ENCODE assay signal across 8 cellular contexts in the genomic region with DNA sequence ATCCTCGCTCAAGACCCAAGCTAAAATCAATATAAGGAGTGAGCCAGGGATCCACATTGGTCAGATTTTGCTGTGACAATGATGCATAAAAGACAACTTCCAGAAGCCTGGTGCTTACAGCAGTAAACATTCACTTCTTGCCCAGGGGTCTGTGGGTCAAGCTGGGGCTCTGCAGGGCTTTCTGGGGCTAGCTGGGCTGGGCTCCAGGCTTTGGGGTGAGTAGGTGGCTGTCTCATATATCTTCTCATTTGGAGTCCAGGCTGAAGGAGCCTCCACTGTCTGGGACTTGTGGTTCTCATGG. TPM values are rescaled to one million over a fixed set of nuclear protein-coding genes. Genes with fewer than 3 reads are reported as not detected.
DNase-seq lines count a peak whose midpoint lies in the region; ATAC-seq and TF ChIP-seq lines count a peak whose summit lies in the region.

No MANE protein-coding gene starts in this region.

- peaks cover 6% of the 10 kb centered on the region; the same call in 1 of the 2 replicates for H3K9me3 ChIP-seq in HUES48 (ENCODE audit: control insufficient read depth, insufficient read depth, low read length)
- H3K9me3 ChIP-seq in smooth muscle cell (replicated peaks; ENCODE audit: low read depth), result no peaks in the 10 kb centered on the region

- H3K4me3 ChIP-seq in HUES48 (ENCODE audit: low read depth, low read length), result no peak overlapping the region
- peak overlapping the region; percentile 9 to 20 for H3K4me3 ChIP-seq in foreskin fibroblast (ENCODE audit: low read depth in 1 of 2, low read length in 2 of 2)
- no peak overlapping the region for H3K4me3 ChIP-seq in smooth muscle cell

- TF ChIP-seq CTCF in foreskin fibroblast (IDR thresholded peaks at IDR 0.05; ENCODE audit: low read depth, low read length), result no peak
- no peak for TF ChIP-seq CTCF in smooth muscle cell (IDR thresholded peaks at IDR 0.05; ENCODE audit: borderline replicate concordance, insufficient read depth, poor library complexity, severe bottlenecking)

- peaks cover 21% of the 10 kb centered on the region for H3F3A ChIP-seq in smooth muscle cell (ENCODE audit: low read depth)

- ATAC-seq in stimulated activated naive B cell treated with anti-CD40 and anti-IgM and Interleukin-4, amounts not matched to agents 10 μg/mL and 1 μg/mL and 100 μg/mL, for 72 hours (replicated peaks), result no peak
- ATAC-seq in HG02642 (IDR thresholded peaks at IDR 0.05; ENCODE audit: poor library complexity, unreplicated experiment), result no peak

- intact Hi-C loops in head of caudate nucleus (cut with DNase I), result no loop called here

- H3K4me2 ChIP-seq in smooth muscle cell, result peak overlapping the region; percentile 66

- H3K9ac ChIP-seq in HUES48 (ENCODE audit: low read depth, low read length), result no peak overlapping the region
- no peak overlapping the region for H3K9ac ChIP-seq in smooth muscle cell (ENCODE audit: low read depth)

- CTCF ChIA-PET in activated CD4-positive, alpha-beta memory T cell treated with anti-CD3 and anti-CD28 coated beads, Interleukin-2, amount 10 ng/mL, durations not matched to agents 7 days and 5 days (lab: Charles Lee), result interaction anchor here (0.7 to 3.9 kb wide), 2 partner anchors 12 to 92 kb away, joined by 4 to 37 read pairs; no protein-coding TSS in a partner anchor

- H3K4me1 ChIP-seq in HUES48 (ENCODE audit: control insufficient read depth, insufficient read depth, low read length) (peaks cover 11% of the 10 kb centered on the region), smooth muscle cell (ENCODE audit: low read depth) (peaks cover 3% of the 10 kb centered on the region)

- peaks cover 5% of the 10 kb centered on the region for H3K36me3 Mint-ChIP-seq in activated CD4-positive, alpha-beta memory T cell treated with anti-CD3 and anti-CD28 coated beads, Interleukin-2, amount 10 ng/mL, durations not matched to agents 7 days and 5 days (ENCODE audit: low read depth)
- H3K36me3 Mint-ChIP-seq in stimulated activated naive B cell treated with anti-CD40 and anti-IgM and Interleukin-4, amounts not matched to agents 10 μg/mL and 1 μg/mL and 100 μg/mL, for 72 hours, result no peaks in the 10 kb centered on the region

- no peak for DNase-seq in activated CD4-positive, alpha-beta memory T cell treated with anti-CD3 and anti-CD28 coated beads, Interleukin-2, amount 10 ng/mL, durations not matched to agents 7 days and 5 days
- DNase-seq in foreskin fibroblast, result no peak
- DNase-seq in smooth muscle cell (lab: John Stamatoyannopoulos, UW; ENCODE audit: unreplicated experiment), result no peak
- no peak for DNase-seq in head of caudate nucleus
- DNase-seq in NCI-H187 (lab: John Stamatoyannopoulos, UW), result no peak
- DNase-seq in stimulated activated naive B cell treated with anti-CD40 and anti-IgM and Interleukin-4, amounts not matched to agents 10 μg/mL and 1 μg/mL and 100 μg/mL, for 72 hours, result no peak

- H4K20me1 ChIP-seq in smooth muscle cell (ENCODE audit: low read depth), result no peaks in the 10 kb centered on the region

- H3K36me3 ChIP-seq in HUES48 (ENCODE audit: control insufficient read depth, insufficient read depth, low read length) (no peaks in the 10 kb centered on the region), smooth muscle cell (ENCODE audit: low read depth) (no peaks in the 10 kb centered on the region)

- peaks cover 2% of the 10 kb centered on the region for H3K9me3 Mint-ChIP-seq in activated CD4-positive, alpha-beta memory T cell treated with anti-CD3 and anti-CD28 coated beads, Interleukin-2, amount 10 ng/mL, durations not matched to agents 7 days and 5 days
- H3K9me3 Mint-ChIP-seq in stimulated activated naive B cell treated with anti-CD40 and anti-IgM and Interleukin-4, amounts not matched to agents 10 μg/mL and 1 μg/mL and 100 μg/mL, for 72 hours, result peaks cover 0 to 1% of the 10 kb centered on the region in 2 donors

- peak overlapping the region; percentile 99 for H3K27ac Mint-ChIP-seq in activated CD4-positive, alpha-beta memory T cell treated with anti-CD3 and anti-CD28 coated beads, Interleukin-2, amount 10 ng/mL, durations not matched to agents 7 days and 5 days
- no peak overlapping the region for H3K27ac Mint-ChIP-seq in stimulated activated naive B cell treated with anti-CD40 and anti-IgM and Interleukin-4, amounts not matched to agents 10 μg/mL and 1 μg/mL and 100 μg/mL, for 72 hours

- H3K79me2 ChIP-seq in smooth muscle cell (ENCODE audit: low read depth), result no peaks in the 10 kb centered on the region

- H3K27me3 ChIP-seq in HUES48 (ENCODE audit: control insufficient read depth, insufficient read depth, low read length) (no peaks in the 10 kb centered on the region), smooth muscle cell (ENCODE audit: low read depth) (no peaks in the 10 kb centered on the region)

- H3K4me1 Mint-ChIP-seq in activated CD4-positive, alpha-beta memory T cell treated with anti-CD3 and anti-CD28 coated beads, Interleukin-2, amount 10 ng/mL, durations not matched to agents 7 days and 5 days, result peaks cover 46% of the 10 kb centered on the region
- peaks cover 19 to 37% of the 10 kb centered on the region in 2 donors for H3K4me1 Mint-ChIP-seq in stimulated activated naive B cell treated with anti-CD40 and anti-IgM and Interleukin-4, amounts not matched to agents 10 μg/mL and 1 μg/mL and 100 μg/mL, for 72 hours

- POLR2A ChIA-PET in activated CD4-positive, alpha-beta memory T cell treated with anti-CD3 and anti-CD28 coated beads, Interleukin-2, amount 10 ng/mL, durations not matched to agents 7 days and 5 days (lab: Charles Lee), result interaction anchor here (0.9 to 1.8 kb wide), 5 partner anchors 11 to 139 kb away, joined by 3 to 13 read pairs (median 5); a partner anchor contains a TSS

- peak overlapping the region; percentile 91 for H3K27ac ChIP-seq in HUES48 (ENCODE audit: low read depth, low read length)
- peak overlapping the region; percentile 96 for H3K27ac ChIP-seq in smooth muscle cell (ENCODE audit: low read depth)

- no peak overlapping the region for H2AFZ ChIP-seq in smooth muscle cell (ENCODE audit: low read depth)

- H3K4me3 Mint-ChIP-seq in activated CD4-positive, alpha-beta memory T cell treated with anti-CD3 and anti-CD28 coated beads, Interleukin-2, amount 10 ng/mL, durations not matched to agents 7 days and 5 days, result peak overlapping the region; percentile 54
- H3K4me3 Mint-ChIP-seq in stimulated activated naive B cell treated with anti-CD40 and anti-IgM and Interleukin-4, amounts not matched to agents 10 μg/mL and 1 μg/mL and 100 μg/mL, for 72 hours, result no peak overlapping the region

- 100% methylated on average over 1 of the region's 1 CpG for WGBS in smooth muscle cell (ENCODE audit: low lambda C conversion rate)

- H3K27me3 Mint-ChIP-seq in activated CD4-positive, alpha-beta memory T cell treated with anti-CD3 and anti-CD28 coated beads, Interleukin-2, amount 10 ng/mL, durations not matched to agents 7 days and 5 days, result no peaks in the 10 kb centered on the region
- no peaks in the 10 kb centered on the region for H3K27me3 Mint-ChIP-seq in stimulated activated naive B cell treated with anti-CD40 and anti-IgM and Interleukin-4, amounts not matched to agents 10 μg/mL and 1 μg/mL and 100 μg/mL, for 72 hours

RNA-seq across cellular contexts. Expression of a gene that starts 25.8 kb away (rescaled TPM):
- total RNA-seq in activated CD4-positive, alpha-beta memory T cell treated with anti-CD3 and anti-CD28 coated beads, Interleukin-2, amount 10 ng/mL, durations not matched to agents 7 days and 5 days, result 10 to 100 TPM; 67.5 to 68.0 TPM
- total RNA-seq in smooth muscle cell, result 28.6 and 28.9 TPM in 2 replicates
- polyA plus RNA-seq in smooth muscle cell, result 17.0 and 23.6 TPM in 2 replicates

Comparison
In these comparisons a context has a peak if more than half of its experiments do, and no peak if none do; other contexts are left out.
1. H3K4me3 ChIP-seq: peak in foreskin fibroblast (2 of 2); none in HUES48 (single experiment) and smooth muscle cell (single experiment).